18 cellular contexts compared by ENCODE assay signal in the genomic region with DNA sequence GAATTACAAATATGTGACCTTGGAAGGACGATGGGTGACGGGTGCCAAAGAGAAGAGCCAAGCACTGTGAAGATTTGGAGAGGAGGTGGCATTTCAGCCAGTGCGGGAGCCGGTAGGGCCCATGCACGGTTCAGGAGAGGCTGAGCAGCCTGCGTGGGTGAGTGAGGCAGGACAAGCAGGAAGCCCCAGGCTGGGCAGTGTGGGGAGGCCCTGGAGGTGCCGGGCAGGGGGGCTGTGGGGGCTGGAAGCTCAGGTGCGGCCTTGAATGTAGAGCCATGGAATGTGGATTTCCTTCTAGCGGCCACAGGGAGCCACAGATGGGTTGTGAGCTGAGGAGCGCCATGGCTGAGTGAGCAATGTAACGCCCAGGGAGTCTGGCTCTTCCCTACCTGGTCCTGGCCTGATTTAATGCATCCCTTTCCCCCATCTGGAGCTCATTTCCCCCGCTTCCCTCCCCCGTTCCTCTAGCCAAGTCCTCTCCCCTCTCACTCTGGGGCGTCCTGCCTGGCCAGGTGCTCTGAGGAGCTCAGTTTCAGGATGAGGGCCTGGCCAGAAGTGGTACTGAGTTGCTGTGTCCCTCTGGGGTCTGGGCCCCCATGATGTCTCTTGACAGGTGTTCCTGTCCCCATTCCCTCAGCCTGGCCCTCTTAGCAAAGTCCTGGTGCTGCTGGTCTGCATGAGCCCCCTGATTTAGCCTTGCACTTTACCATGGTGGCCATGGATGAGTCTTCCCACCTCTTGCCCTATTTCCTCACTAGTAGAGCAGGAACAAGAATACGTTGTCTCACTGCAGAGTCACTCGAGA. TPM values are rescaled to one million over a fixed set of nuclear protein-coding genes. Genes with fewer than 3 reads are reported as not detected.
DNase-seq lines count a peak whose midpoint lies in the region; ATAC-seq and TF ChIP-seq lines count a peak whose summit lies in the region.
"Had no signal": no experiment of that assay in that cellular context is flagged by ENCODE, and none has a peak within 500 bp of the region (broad histone marks: within the 10 kb centered on the region; RNA-seq: fewer than 3 reads in every experiment).

No MANE protein-coding gene starts in this region.

- DNase-seq in Right ventricle myocardium inferior (ENCODE audit: missing footprints): peak; percentile 47
- no peak for DNase-seq in heart right ventricle
- peak in 2 of 3 donors; percentile 11 to 24 for DNase-seq in right lobe of liver
- DNase-seq in thyroid gland: peak; percentile 28 to 74
- DNase-seq in NCI-H1694 (lab: John Stamatoyannopoulos, UW): no peak
- no peak for DNase-seq in stimulated activated CD4-positive, alpha-beta T cell treated with anti-CD3 and anti-CD28 coated beads, Interleukin-1b, Interleukin-23, amount 100 ng/mL, for 48 hours
- DNase-seq: ACHN; activated T-cell treated with anti-CD3 and anti-CD28 coated beads, Interleukin-2, amount 50 U/mL, for 24 hours; CD4-positive, alpha-beta memory T cell; DMS53; H7; Kasumi-1; NCI-H1930; NK-92 treated with Interleukin-12 subunit alpha and Interleukin-12 subunit beta, amount 100 ng/mL, for 24 hours; uterus had no signal

- ATAC-seq in Right ventricle myocardium inferior (no peak), heart right ventricle (no peak), right lobe of liver (no peak), GM18519 (IDR thresholded peaks at IDR 0.05; ENCODE audit: low FRiP score, unreplicated experiment) (no peak)
- ATAC-seq: SK-N-SH treated with all-trans-retinoic acid at 6 μM for 48 hours had no signal

- TF ChIP-seq CTCF in heart right ventricle (IDR thresholded peaks at IDR 0.05) (no peak), VCaP (conservative IDR thresholded peaks at IDR 0.05) (no peak), right lobe of liver (IDR thresholded peaks at IDR 0.05) (no peak), thyroid gland (IDR thresholded peaks at IDR 0.05) (no peak)

- TF ChIP-seq POLR2A in right lobe of liver (IDR thresholded peaks at IDR 0.05): no peak
- no peak for TF ChIP-seq POLR2A in thyroid gland (IDR thresholded peaks at IDR 0.05)

- H3K4me3 ChIP-seq in heart right ventricle (no peak overlapping the region), right lobe of liver (no peak overlapping the region), thyroid gland (replicated peaks in 1 of 3) (no peak overlapping the region)
- H3K4me3 ChIP-seq: uterus had no signal

- no peaks in the 10 kb centered on the region for H3K9me3 ChIP-seq in heart right ventricle
- no peaks in the 10 kb centered on the region for H3K9me3 ChIP-seq in right lobe of liver
- H3K9me3 ChIP-seq in thyroid gland: no peaks in the 10 kb centered on the region
- H3K9me3 ChIP-seq: uterus had no signal

- H3K36me3 ChIP-seq in heart right ventricle (no peaks in the 10 kb centered on the region), right lobe of liver (no peaks in the 10 kb centered on the region), thyroid gland (no peaks in the 10 kb centered on the region)
- H3K36me3 ChIP-seq: uterus had no signal

- intact Hi-C loops in Right ventricle myocardium inferior (cut with DNase I): no loop called here
- intact Hi-C loops in heart right ventricle (cut with DNase I): no loop called here
- intact Hi-C loops in right lobe of liver (cut with DNase I): no loop called here
- intact Hi-C loops in thyroid gland (cut with DNase I): no loop called here

- H3K27ac ChIP-seq in heart right ventricle (no peak overlapping the region), VCaP (peak overlapping the region; percentile 100), right lobe of liver (no peak overlapping the region), thyroid gland (no peak overlapping the region)
- H3K27ac ChIP-seq: uterus had no signal

- WGBS in heart right ventricle, 2 donors: 73 to 74% methylated on average over 16 of the region's 16 CpGs
- 76% methylated on average over 9 of the region's 16 CpGs for WGBS in right lobe of liver (ENCODE audit: insufficient coverage, low coverage, low lambda C conversion rate, missing lambda C conversion rate)
- WGBS in thyroid gland, 2 donors: 49 to 65% methylated on average over 16 of the region's 16 CpGs

- H3K27me3 ChIP-seq in heart right ventricle (peaks cover 0 to 10% (median 0%) of the 10 kb centered on the region in 7 donors), right lobe of liver (no peaks in the 10 kb centered on the region), thyroid gland (no peaks in the 10 kb centered on the region)
- H3K27me3 ChIP-seq: uterus had no signal

- H3K4me1 ChIP-seq in heart right ventricle: peaks cover 0 to 8% (median 0%) of the 10 kb centered on the region in 9 donors
- H3K4me1 ChIP-seq in right lobe of liver: peaks cover 0 to 18% (median 6%) of the 10 kb centered on the region in 4 donors
- H3K4me1 ChIP-seq in thyroid gland: peaks cover 6% of the 10 kb centered on the region in 2 donors
- H3K4me1 ChIP-seq: uterus had no signal

RNA-seq across cellular contexts. Expression of a gene that starts 41.8 kb away (rescaled TPM):
- total RNA-seq in Right ventricle myocardium inferior: 81.2 TPM
- total RNA-seq in heart right ventricle: 10 to 100 TPM; 55.9 to 73.9 (median 60.7) TPM
- 10 to 100 TPM; 13.1 to 29.7 TPM for polyA plus RNA-seq in heart right ventricle
- total RNA-seq in right lobe of liver: 10 to 100 TPM; 32.1 to 61.3 (median 48.9) TPM
- 10 to 100 TPM; 37.1 to 48.3 (median 38.9) TPM for total RNA-seq in thyroid gland

Comparison
In these comparisons a context has a peak if more than half of its experiments do, and no peak if none do; other contexts are left out.
1. DNase-seq: peak in Right ventricle myocardium inferior (single experiment), right lobe of liver (2 of 3) and thyroid gland (2 of 2); none in heart right ventricle (0 of 2), NCI-H1694 (single experiment) and stimulated activated CD4-positive, alpha-beta T cell treated with anti-CD3 and anti-CD28 coated beads, Interleukin-1b, Interleukin-23, amount 100 ng/mL, for 48 hours (single experiment).